12 cellular contexts compared by ENCODE assay signal in genomic region chr12:112122823-112123690, GRCh38. TPM values are rescaled to one million over a fixed set of nuclear protein-coding genes. Genes with fewer than 3 reads are reported as not detected.
DNase-seq lines count a peak whose midpoint lies in the region; ATAC-seq and TF ChIP-seq lines count a peak whose summit lies in the region.
"Had no signal": no experiment of that assay in that cellular context is flagged by ENCODE, and none has a peak within 500 bp of the region (broad histone marks: within the 10 kb centered on the region; RNA-seq: fewer than 3 reads in every experiment).

No MANE protein-coding gene starts in this region.

- H3K9me3 Mint-ChIP-seq in osteocyte (ENCODE audit: unreplicated experiment), result no peaks in the 10 kb centered on the region

- H3K36me3 Mint-ChIP-seq in osteocyte (ENCODE audit: unreplicated experiment), result no peaks in the 10 kb centered on the region

- no peak overlapping the region for H3K4me3 ChIP-seq in esophagus muscularis mucosa

- TF ChIP-seq CTCF in esophagus muscularis mucosa (IDR thresholded peaks at IDR 0.05) (no peak), osteocyte (IDR thresholded peaks at IDR 0.05) (no peak)

- WGBS in esophagus muscularis mucosa, result 60% methylated on average over 12 of the region's 12 CpGs

- intact Hi-C loops in esophagus muscularis mucosa (cut with DNase I), result no loop called here

- H3K4me3 Mint-ChIP-seq in osteocyte (ENCODE audit: unreplicated experiment), result peak overlapping the region; percentile 38
- H3K4me3 Mint-ChIP-seq: T-helper 17 cell had no signal

- peak overlapping the region; percentile 70 to 96 (median 88) for H3K27ac ChIP-seq in esophagus muscularis mucosa (replicated peaks in 1 of 4)

- TF ChIP-seq POLR2A in esophagus muscularis mucosa (IDR thresholded peaks at IDR 0.05; ENCODE audit: low read depth), result no peak

- no peak for ATAC-seq in GM19023 (IDR thresholded peaks at IDR 0.05; ENCODE audit: unreplicated experiment)
- no peak for ATAC-seq in stimulated activated naive CD8-positive, alpha-beta T cell treated with anti-CD3 and anti-CD28 coated beads, Interleukin-15, Interleukin-2, amounts not matched to agents 100 U/mL and 50 U/mL, for 24 hours
- ATAC-seq: T-helper 17 cell had no signal

- peaks cover 35% of the 10 kb centered on the region for H3K4me1 Mint-ChIP-seq in osteocyte (ENCODE audit: unreplicated experiment)

- peaks cover 45 to 60% (median 56%) of the 10 kb centered on the region in 4 donors for H3K4me1 ChIP-seq in esophagus muscularis mucosa

- no peak for TF ChIP-seq EP300 in esophagus muscularis mucosa (IDR thresholded peaks at IDR 0.05)

- no peaks in the 10 kb centered on the region for H3K27me3 Mint-ChIP-seq in osteocyte (ENCODE audit: unreplicated experiment)

- DNase-seq in Daoy (ENCODE audit: low read depth) (peak; percentile 41), NCI-H526 treated with DMSO at 0.1 percent for 48 hours (lab: John Stamatoyannopoulos, UW) (peak; percentile 42), esophagus muscularis mucosa (ENCODE audit: extremely low spot score) (no peak), osteocyte (ENCODE audit: extremely low spot score, unreplicated experiment) (no peak), NAMALWA (ENCODE audit: low spot score) (no peak), HK-2 (ENCODE audit: unreplicated experiment) (no peak)
- DNase-seq in stimulated activated naive CD8-positive, alpha-beta T cell treated with anti-CD3 and anti-CD28 coated beads, Interleukin-15, Interleukin-2, amounts not matched to agents 100 U/mL and 50 U/mL, for 24 hours, result no peak
- DNase-seq: activated gamma-delta T cell, DND-41, NCI-H1105 treated with DMSO at 0.1 percent for 48 hours, T-helper 17 cell had no signal

- H3K27me3 ChIP-seq in esophagus muscularis mucosa, result no peaks in the 10 kb centered on the region

- H3K9me3 ChIP-seq in esophagus muscularis mucosa, result no peaks in the 10 kb centered on the region

- H3K36me3 ChIP-seq in esophagus muscularis mucosa, result no peaks in the 10 kb centered on the region

- peak overlapping the region; percentile 81 for H3K27ac Mint-ChIP-seq in osteocyte (ENCODE audit: unreplicated experiment)
- H3K27ac Mint-ChIP-seq: T-helper 17 cell had no signal

RNA-seq across cellular contexts. Expression of gene TRAFD1, which starts 2.3 kb away (rescaled TPM):
- total RNA-seq in Daoy (2014; rRNA removed; shearing (Covaris generic)), result 34.8 and 36.2 TPM in 2 replicates
- total RNA-seq in esophagus muscularis mucosa (10 to 100 TPM; 27.2 to 37.4 (median 30.6) TPM), osteocyte (34.8 and 38.9 TPM in 2 replicates)

RNA-seq across cellular contexts. Expression of gene NAA25, which starts 14.5 kb away (rescaled TPM):
- 30.2 and 32.1 TPM in 2 replicates for total RNA-seq in Daoy (2014; rRNA removed; shearing (Covaris generic))
- total RNA-seq in esophagus muscularis mucosa (10 to 100 TPM; 11.9 to 18.7 (median 13.2) TPM), osteocyte (20.0 and 22.7 TPM in 2 replicates)

Comparison
In these comparisons a context has a peak if more than half of its experiments do, and no peak if none do; other contexts are left out.
1. DNase-seq: peak in Daoy (single experiment) and NCI-H526 treated with DMSO at 0.1 percent for 48 hours (single experiment); none in esophagus muscularis mucosa (single experiment), osteocyte (single experiment), stimulated activated naive CD8-positive, alpha-beta T cell treated with anti-CD3 and anti-CD28 coated beads, Interleukin-15, Interleukin-2, amounts not matched to agents 100 U/mL and 50 U/mL, for 24 hours (single experiment), NAMALWA (single experiment) and HK-2 (single experiment).